In genomic region chr1:31523769-31524168, GRCh38 we compare ENCODE assay signal across 14 cellular contexts. TPM values are rescaled to one million over a fixed set of nuclear protein-coding genes. Genes with fewer than 3 reads are reported as not detected.
A peak's percentile ranks its signal among the peaks of the same experiment; 100 is the strongest.
DNase-seq lines count a peak whose midpoint lies in the region; ATAC-seq and TF ChIP-seq lines count a peak whose summit lies in the region.
"Had no signal": no experiment of that assay in that cellular context is flagged by ENCODE, and none has a peak within 500 bp of the region (broad histone marks: within the 10 kb centered on the region; RNA-seq: fewer than 3 reads in every experiment).

No MANE protein-coding gene starts in this region.

- no peak for TF ChIP-seq CTCF in natural killer cell (IDR thresholded peaks at IDR 0.05)

- no peak overlapping the region for H3K4me3 Mint-ChIP-seq in natural killer cell
- H3K4me3 Mint-ChIP-seq in natural killer cell treated with Interleukin-12 subunit alpha and Interleukin-12 subunit beta and Interleukin-15 and Interleukin-18, amount 100 ng/mL, for 72 hours, result no peak overlapping the region
- H3K4me3 Mint-ChIP-seq in naive thymus-derived CD4-positive, alpha-beta T cell, result no peak overlapping the region
- H3K4me3 Mint-ChIP-seq in activated T-helper 2 cell treated with anti-CD3 and anti-CD28 coated beads, Interferon-gamma antibody, Interleukin-2, Interleukin-4, amounts not matched to agents 10 μg/mL and 5 μg/mL and 100 μg/mL, durations not matched to agents 14 hours and 24 hours and 36 hours (ENCODE audit: low read depth), result no peak overlapping the region

- no peaks in the 10 kb centered on the region for H3K9me3 Mint-ChIP-seq in natural killer cell
- no peaks in the 10 kb centered on the region for H3K9me3 Mint-ChIP-seq in natural killer cell treated with Interleukin-12 subunit alpha and Interleukin-12 subunit beta and Interleukin-15 and Interleukin-18, amount 100 ng/mL, for 72 hours
- H3K9me3 Mint-ChIP-seq in naive thymus-derived CD4-positive, alpha-beta T cell, result peaks cover 0 to 6% (median 2%) of the 10 kb centered on the region in 11 donors
- no peaks in the 10 kb centered on the region for H3K9me3 Mint-ChIP-seq in activated T-helper 2 cell treated with anti-CD3 and anti-CD28 coated beads, Interferon-gamma antibody, Interleukin-2, Interleukin-4, amounts not matched to agents 10 μg/mL and 5 μg/mL and 100 μg/mL, durations not matched to agents 14 hours and 24 hours and 36 hours

- DNase-seq in natural killer cell (no peak), epithelial cell of prostate (ENCODE audit: low read depth, low spot score) (no peak)
- no peak for DNase-seq in natural killer cell treated with Interleukin-12 subunit alpha and Interleukin-12 subunit beta and Interleukin-15 and Interleukin-18, amount 100 ng/mL, for 72 hours (ENCODE audit: low spot score)
- no peak for DNase-seq in naive thymus-derived CD4-positive, alpha-beta T cell
- DNase-seq in stimulated activated CD4-positive, alpha-beta T cell treated with anti-CD3 and anti-CD28 coated beads, Interleukin-2, amount 100 ng/mL, for 48 hours, result no peak
- no peak for DNase-seq in activated T-helper 2 cell treated with anti-CD3 and anti-CD28 coated beads, Interferon-gamma antibody, Interleukin-2, Interleukin-4, amounts not matched to agents 10 μg/mL and 5 μg/mL and 100 μg/mL, durations not matched to agents 14 hours and 24 hours and 36 hours (ENCODE audit: low spot score)
- DNase-seq in activated effector memory CD4-positive, alpha-beta T cell treated with Interleukin-2 at 50 U/mL for 16 hours, result no peak
- DNase-seq: activated CD4-positive, alpha-beta T cell treated with anti-CD3 and anti-CD28 coated beads, Interleukin-2, amount 50 U/mL, for 4 hours; activated naive CD4-positive, alpha-beta T cell treated with anti-CD3 and anti-CD28 coated beads, Interleukin-2, amount 50 U/mL, for 16 hours; NCI-H1092 treated with DMSO at 0.1 percent for 48 hours; NCI-H69 had no signal

- no peaks in the 10 kb centered on the region for H3K4me1 ChIP-seq in naive thymus-derived CD4-positive, alpha-beta T cell (ENCODE audit: control insufficient read depth in 2 of 2, insufficient read depth in 2 of 2, low read length in 2 of 2)
- H3K4me1 ChIP-seq: prostate gland, tibial nerve had no signal

- intact Hi-C loops in natural killer cell (cut with micrococcal nuclease), result no loop called here
- intact Hi-C loops in naive thymus-derived CD4-positive, alpha-beta T cell (cut with micrococcal nuclease), result no loop called here
- intact Hi-C loops in activated T-helper 2 cell treated with anti-CD3 and anti-CD28 coated beads, Interferon-gamma antibody, Interleukin-2, Interleukin-4, amounts not matched to agents 10 μg/mL and 5 μg/mL and 100 μg/mL, durations not matched to agents 14 hours and 24 hours and 36 hours (cut with micrococcal nuclease), result no loop called here

- peak; percentile 29 to 52 (median 42) for ATAC-seq in natural killer cell
- ATAC-seq in natural killer cell treated with Interleukin-12 subunit alpha and Interleukin-12 subunit beta and Interleukin-15 and Interleukin-18, amount 100 ng/mL, for 72 hours, result no peak
- ATAC-seq in naive thymus-derived CD4-positive, alpha-beta T cell, result peak; percentile 94
- ATAC-seq in GM18868 (IDR thresholded peaks at IDR 0.05; ENCODE audit: unreplicated experiment), result no peak

- CTCF ChIA-PET in naive thymus-derived CD4-positive, alpha-beta T cell (lab: Charles Lee), result no interaction called here

- no peak overlapping the region for H3K27ac Mint-ChIP-seq in natural killer cell
- no peak overlapping the region for H3K27ac Mint-ChIP-seq in natural killer cell treated with Interleukin-12 subunit alpha and Interleukin-12 subunit beta and Interleukin-15 and Interleukin-18, amount 100 ng/mL, for 72 hours
- no peak overlapping the region for H3K27ac Mint-ChIP-seq in naive thymus-derived CD4-positive, alpha-beta T cell
- H3K27ac Mint-ChIP-seq in activated T-helper 2 cell treated with anti-CD3 and anti-CD28 coated beads, Interferon-gamma antibody, Interleukin-2, Interleukin-4, amounts not matched to agents 10 μg/mL and 5 μg/mL and 100 μg/mL, durations not matched to agents 14 hours and 24 hours and 36 hours, result no peak overlapping the region

- H3K36me3 ChIP-seq in naive thymus-derived CD4-positive, alpha-beta T cell (ENCODE audit: control insufficient read depth in 2 of 3, insufficient read depth in 3 of 3, low read length in 3 of 3), result no peaks in the 10 kb centered on the region
- H3K36me3 ChIP-seq: prostate gland, tibial nerve had no signal

- POLR2A ChIA-PET in naive thymus-derived CD4-positive, alpha-beta T cell (lab: Charles Lee), result no interaction called here

- H3K36me3 Mint-ChIP-seq in natural killer cell, result no peaks in the 10 kb centered on the region
- no peaks in the 10 kb centered on the region for H3K36me3 Mint-ChIP-seq in natural killer cell treated with Interleukin-12 subunit alpha and Interleukin-12 subunit beta and Interleukin-15 and Interleukin-18, amount 100 ng/mL, for 72 hours
- peaks cover 0 to 5% (median 4%) of the 10 kb centered on the region in 5 donors for H3K36me3 Mint-ChIP-seq in naive thymus-derived CD4-positive, alpha-beta T cell
- no peaks in the 10 kb centered on the region for H3K36me3 Mint-ChIP-seq in activated T-helper 2 cell treated with anti-CD3 and anti-CD28 coated beads, Interferon-gamma antibody, Interleukin-2, Interleukin-4, amounts not matched to agents 10 μg/mL and 5 μg/mL and 100 μg/mL, durations not matched to agents 14 hours and 24 hours and 36 hours (ENCODE audit: low read depth)

- H3K27me3 Mint-ChIP-seq in natural killer cell (ENCODE audit: low read depth in 2 of 2), result peaks cover 17 to 31% of the 10 kb centered on the region in 2 donors
- peaks cover 13 to 28% of the 10 kb centered on the region in 2 donors for H3K27me3 Mint-ChIP-seq in natural killer cell treated with Interleukin-12 subunit alpha and Interleukin-12 subunit beta and Interleukin-15 and Interleukin-18, amount 100 ng/mL, for 72 hours
- peaks cover 0 to 14% (median 10%) of the 10 kb centered on the region in 5 donors for H3K27me3 Mint-ChIP-seq in naive thymus-derived CD4-positive, alpha-beta T cell
- H3K27me3 Mint-ChIP-seq in activated T-helper 2 cell treated with anti-CD3 and anti-CD28 coated beads, Interferon-gamma antibody, Interleukin-2, Interleukin-4, amounts not matched to agents 10 μg/mL and 5 μg/mL and 100 μg/mL, durations not matched to agents 14 hours and 24 hours and 36 hours (ENCODE audit: low read depth), result peaks cover 17% of the 10 kb centered on the region

- no peaks in the 10 kb centered on the region for H3K4me1 Mint-ChIP-seq in natural killer cell
- no peaks in the 10 kb centered on the region for H3K4me1 Mint-ChIP-seq in natural killer cell treated with Interleukin-12 subunit alpha and Interleukin-12 subunit beta and Interleukin-15 and Interleukin-18, amount 100 ng/mL, for 72 hours (ENCODE audit: low read depth in 2 of 2)
- H3K4me1 Mint-ChIP-seq in naive thymus-derived CD4-positive, alpha-beta T cell, result peaks cover 0 to 7% (median 0%) of the 10 kb centered on the region in 7 donors
- H3K4me1 Mint-ChIP-seq in activated T-helper 2 cell treated with anti-CD3 and anti-CD28 coated beads, Interferon-gamma antibody, Interleukin-2, Interleukin-4, amounts not matched to agents 10 μg/mL and 5 μg/mL and 100 μg/mL, durations not matched to agents 14 hours and 24 hours and 36 hours (ENCODE audit: low read depth), result no peaks in the 10 kb centered on the region

- H3K4me3 ChIP-seq in naive thymus-derived CD4-positive, alpha-beta T cell (ENCODE audit: low read length), result no peak overlapping the region
- H3K4me3 ChIP-seq: prostate gland, tibial nerve had no signal

- peak overlapping the region; percentile 18 for H3K27ac ChIP-seq in epithelial cell of prostate
- H3K27ac ChIP-seq in naive thymus-derived CD4-positive, alpha-beta T cell (ENCODE audit: low read depth, low read length), result no peak overlapping the region
- H3K27ac ChIP-seq: prostate gland had no signal

- H3K27me3 ChIP-seq in naive thymus-derived CD4-positive, alpha-beta T cell (ENCODE audit: control insufficient read depth in 2 of 2, insufficient read depth in 2 of 2, low read length in 2 of 2), result no peaks in the 10 kb centered on the region
- H3K27me3 ChIP-seq: tibial nerve had no signal

- H3K9me3 ChIP-seq in naive thymus-derived CD4-positive, alpha-beta T cell (ENCODE audit: control insufficient read depth in 2 of 3, low read length in 3 of 3), result no peaks in the 10 kb centered on the region
- H3K9me3 ChIP-seq: prostate gland had no signal

RNA-seq across cellular contexts. Expression of gene TINAGL1, which starts 52.5 kb away (rescaled TPM):
- not detected for total RNA-seq in natural killer cell
- not detected for total RNA-seq in natural killer cell treated with Interleukin-12 subunit alpha and Interleukin-12 subunit beta and Interleukin-15 and Interleukin-18, amount 100 ng/mL, for 72 hours
- total RNA-seq in naive thymus-derived CD4-positive, alpha-beta T cell, result not detected
- polyA plus RNA-seq in naive thymus-derived CD4-positive, alpha-beta T cell, result not detected
- not detected in 2 replicates for total RNA-seq in activated T-helper 2 cell treated with anti-CD3 and anti-CD28 coated beads, Interferon-gamma antibody, Interleukin-2, Interleukin-4, amounts not matched to agents 10 μg/mL and 5 μg/mL and 100 μg/mL, durations not matched to agents 14 hours and 24 hours and 36 hours

Comparison
In these comparisons a context has a peak if more than half of its experiments do, and no peak if none do; other contexts are left out.
1. ATAC-seq: peak in natural killer cell (3 of 3) and naive thymus-derived CD4-positive, alpha-beta T cell (single experiment); none in natural killer cell treated with Interleukin-12 subunit alpha and Interleukin-12 subunit beta and Interleukin-15 and Interleukin-18, amount 100 ng/mL, for 72 hours (0 of 2) and GM18868 (single experiment).